In the genomic region with DNA sequence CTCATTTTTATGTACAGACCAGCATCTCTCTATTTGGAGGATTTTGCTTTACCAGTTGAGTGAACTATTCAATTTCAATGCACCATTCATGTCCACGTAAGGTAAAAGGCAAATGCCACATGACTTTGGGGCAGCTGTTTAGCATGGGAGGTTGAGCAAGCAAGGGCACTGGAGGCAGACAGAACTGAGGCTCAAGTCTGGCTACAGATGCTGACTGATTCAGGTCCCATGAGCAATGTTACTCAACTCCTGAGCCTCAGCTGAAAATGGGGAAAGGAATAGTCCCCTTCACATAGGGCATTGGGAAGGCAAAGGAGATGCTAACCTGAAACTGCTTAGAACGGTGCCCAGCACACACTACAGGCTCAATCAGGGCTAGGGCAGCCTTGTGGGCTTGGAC, we compare ENCODE assay signal across 19 cellular contexts.
"Had no signal": no experiment of that assay in that cellular context is flagged by ENCODE, and none has a peak within 500 bp of the region (broad histone marks: within the 10 kb centered on the region; RNA-seq: fewer than 3 reads in every experiment).

No MANE protein-coding gene starts in this region.

- H3K36me3 ChIP-seq: suprapubic skin, transverse colon, uterus had no signal

- DNase-seq: activated CD4-positive, alpha-beta memory T cell treated with anti-CD3 and anti-CD28 coated beads, Interleukin-2, amount 10 ng/mL, durations not matched to agents 7 days and 5 days; activated CD4-positive, alpha-beta T cell treated with anti-CD3 and anti-CD28 coated beads for 48 hours; activated CD8-positive, alpha-beta memory T cell treated with anti-CD3 and anti-CD28 coated beads, Interleukin-2, amount 10 ng/mL, durations not matched to agents 7 days and 5 days; activated naive CD4-positive, alpha-beta T cell; activated naive CD8-positive, alpha-beta T cell treated with anti-CD3 and anti-CD28 coated beads, Interleukin-2, amount 10 ng/mL, durations not matched to agents 7 days and 5 days; anterior cingulate cortex; cortex of kidney; head of caudate nucleus; kidney; nephron progenitor cell; nucleus accumbens; posterior cingulate gyrus; transverse colon had no signal

- H3K27ac ChIP-seq: skin epidermis, suprapubic skin, transverse colon had no signal

- H3K4me3 ChIP-seq: skin epidermis, suprapubic skin, transverse colon, uterus had no signal

- H3K27me3 ChIP-seq: suprapubic skin, transverse colon, uterus had no signal

- H3K4me1 ChIP-seq: suprapubic skin, transverse colon, uterus had no signal

- H3K9me3 ChIP-seq: suprapubic skin, transverse colon, uterus had no signal

- ATAC-seq: activated CD8-positive, alpha-beta memory T cell treated with anti-CD3 and anti-CD28 coated beads, Interleukin-2, amount 10 ng/mL, durations not matched to agents 7 days and 5 days; activated T-helper 17 cell treated with anti-CD3 and anti-CD28 coated beads, Interleukin-2, amount 50 U/mL, for 72 hours; left lobe of liver; WTC11 had no signal
